15 cellular contexts compared by ENCODE assay signal in genomic region chr1:33094486-33094885, GRCh38.
"Had no signal": no experiment of that assay in that cellular context is flagged by ENCODE, and none has a peak within 500 bp of the region (broad histone marks: within the 10 kb centered on the region; RNA-seq: fewer than 3 reads in every experiment).

No MANE protein-coding gene starts in this region.

- H3K4me2 ChIP-seq: neural progenitor cell had no signal

- H3K36me3 ChIP-seq: neural progenitor cell, pancreas, thoracic aorta, transverse colon, uterus had no signal

- H2AFZ ChIP-seq: neural progenitor cell had no signal

- H3K4me3 ChIP-seq: dorsolateral prefrontal cortex, heart right ventricle, lung, neural progenitor cell, pancreas, stomach, thoracic aorta, transverse colon, uterus had no signal

- DNase-seq: cortex of kidney; left ventricle myocardium superior; naive thymus-derived CD8-positive, alpha-beta T cell; occipital lobe had no signal

- H3K27me3 ChIP-seq: dorsolateral prefrontal cortex, heart right ventricle, neural progenitor cell, pancreas, stomach, transverse colon, uterus had no signal

- H3K4me1 ChIP-seq: neural progenitor cell, pancreas, uterus had no signal

- H3K4me3 Mint-ChIP-seq: naive thymus-derived CD8-positive, alpha-beta T cell; neural progenitor cell had no signal

- H3K9me3 ChIP-seq: heart right ventricle, pancreas, stomach, thoracic aorta, transverse colon, uterus had no signal

- H3K27me3 Mint-ChIP-seq: naive thymus-derived CD8-positive, alpha-beta T cell had no signal

- H3K27ac Mint-ChIP-seq: neural progenitor cell, progenitor cell of endocrine pancreas had no signal

- ATAC-seq: esophagus mucosa; naive thymus-derived CD8-positive, alpha-beta T cell had no signal

- H3K9me3 Mint-ChIP-seq: naive thymus-derived CD8-positive, alpha-beta T cell; neural progenitor cell had no signal

- H3K9ac ChIP-seq: neural progenitor cell had no signal

- H3K27ac ChIP-seq: heart right ventricle, neural progenitor cell, pancreas, stomach, thoracic aorta, transverse colon, uterus had no signal
